ENCODE assay signal across 13 cellular contexts in genomic region chr2:234453216-234453615, GRCh38. TPM values are rescaled to one million over a fixed set of nuclear protein-coding genes. Genes with fewer than 3 reads are reported as not detected.
DNase-seq lines count a peak whose midpoint lies in the region; ATAC-seq and TF ChIP-seq lines count a peak whose summit lies in the region.
"Had no signal": no experiment of that assay in that cellular context is flagged by ENCODE, and none has a peak within 500 bp of the region (broad histone marks: within the 10 kb centered on the region; RNA-seq: fewer than 3 reads in every experiment).

No MANE protein-coding gene starts in this region.

- no peaks in the 10 kb centered on the region for H3K9me3 ChIP-seq in fibroblast of lung (ENCODE audit: control insufficient read depth, insufficient read depth, low read depth, low read length)
- H3K9me3 ChIP-seq: SJCRH30, upper lobe of left lung had no signal

- no peak overlapping the region for H3K4me2 ChIP-seq in fibroblast of lung (ENCODE audit: extremely low read depth, insufficient read depth, low read length)
- H3K4me2 ChIP-seq: KMS-11 had no signal

- peak overlapping the region; percentile 96 for H3K27ac Mint-ChIP-seq in activated naive CD4-positive, alpha-beta T cell treated with anti-CD3 and anti-CD28 coated beads for 36 hours
- H3K27ac Mint-ChIP-seq in activated T-cell treated with anti-CD3 and anti-CD28 coated beads, Interleukin-2, amount 50 U/mL, for 72 hours, result peak overlapping the region; percentile 93
- H3K27ac Mint-ChIP-seq in stimulated activated naive CD8-positive, alpha-beta T cell treated with anti-CD3 and anti-CD28 coated beads, Interleukin-15, Interleukin-2, amounts not matched to agents 100 ng/mL and 50 ng/mL, for 24 hours, result peak overlapping the region; percentile 94

- H3K79me2 ChIP-seq in fibroblast of lung (ENCODE audit: control insufficient read depth, insufficient read depth, low read length), result no peaks in the 10 kb centered on the region

- H3K4me3 Mint-ChIP-seq in activated naive CD4-positive, alpha-beta T cell treated with anti-CD3 and anti-CD28 coated beads for 36 hours, result peak overlapping the region; percentile 78
- peak overlapping the region; percentile 66 to 79 for H3K4me3 Mint-ChIP-seq in activated T-cell treated with anti-CD3 and anti-CD28 coated beads, Interleukin-2, amount 50 U/mL, for 72 hours
- peak overlapping the region; percentile 84 for H3K4me3 Mint-ChIP-seq in stimulated activated naive CD8-positive, alpha-beta T cell treated with anti-CD3 and anti-CD28 coated beads, Interleukin-15, Interleukin-2, amounts not matched to agents 100 ng/mL and 50 ng/mL, for 24 hours

- peaks cover 17% of the 10 kb centered on the region for H3K4me1 ChIP-seq in fibroblast of lung (ENCODE audit: control insufficient read depth, extremely low read depth, insufficient read depth, low read length)
- H3K4me1 ChIP-seq: upper lobe of left lung had no signal

- no peaks in the 10 kb centered on the region for H4K20me1 ChIP-seq in fibroblast of lung (ENCODE audit: control insufficient read depth, extremely low read depth, insufficient read depth, low read length)

- no peak overlapping the region for H3K9ac ChIP-seq in fibroblast of lung (ENCODE audit: insufficient read depth, low read length)
- H3K9ac ChIP-seq: KMS-11 had no signal

- CTCF ChIA-PET in activated naive CD4-positive, alpha-beta T cell treated with anti-CD3 and anti-CD28 coated beads for 36 hours (lab: Charles Lee), result interaction anchor here (0.7 to 3.5 kb wide), 8 partner anchors 11 to 164 kb away, joined by 3 to 16 read pairs (median 4); partner anchors contain the start of gene ARL4C

- intact Hi-C loops in activated naive CD4-positive, alpha-beta T cell treated with anti-CD3 and anti-CD28 coated beads for 36 hours (cut with micrococcal nuclease), result no loop called here

- H2AFZ ChIP-seq in fibroblast of lung (ENCODE audit: low read length), result no peak overlapping the region

- peaks cover 5% of the 10 kb centered on the region for H3K9me3 Mint-ChIP-seq in activated naive CD4-positive, alpha-beta T cell treated with anti-CD3 and anti-CD28 coated beads for 36 hours
- peaks cover 0 to 5% of the 10 kb centered on the region in 2 donors for H3K9me3 Mint-ChIP-seq in activated T-cell treated with anti-CD3 and anti-CD28 coated beads, Interleukin-2, amount 50 U/mL, for 72 hours
- H3K9me3 Mint-ChIP-seq in stimulated activated naive CD8-positive, alpha-beta T cell treated with anti-CD3 and anti-CD28 coated beads, Interleukin-15, Interleukin-2, amounts not matched to agents 100 ng/mL and 50 ng/mL, for 24 hours, result peaks cover 3% of the 10 kb centered on the region

- H3K4me3 ChIP-seq in fibroblast of lung (replicated peaks in 1 of 4; ENCODE audit: control extremely low read depth in 1 of 4, insufficient read depth in 1 of 4, low read depth in 3 of 4, low read length in 4 of 4), result no peak overlapping the region
- H3K4me3 ChIP-seq: SJCRH30, upper lobe of left lung had no signal

- peak; percentile 62 for DNase-seq in activated naive CD4-positive, alpha-beta T cell treated with anti-CD3 and anti-CD28 coated beads for 36 hours
- no peak for DNase-seq in activated naive CD4-positive, alpha-beta T cell treated with Interleukin-2 at 50 U/mL for 16 hours
- DNase-seq in activated T-cell treated with anti-CD3 and anti-CD28 coated beads, Interleukin-2, amount 50 U/mL, for 72 hours, result peak; percentile 34 to 49
- DNase-seq in fibroblast of lung (ENCODE audit: low read depth in 2 of 2) (peak in 1 of 2 donors; percentile 40), NCI-H2227 treated with DMSO at 0.1 percent for 48 hours (lab: John Stamatoyannopoulos, UW) (no peak)
- DNase-seq: NCI-H187 treated with DMSO at 0.1 percent for 48 hours, NCI-H774, SJCRH30, upper lobe of left lung had no signal

- no peaks in the 10 kb centered on the region for H3K36me3 ChIP-seq in fibroblast of lung (ENCODE audit: control insufficient read depth, insufficient read depth, low read length)
- H3K36me3 ChIP-seq: SJCRH30, upper lobe of left lung had no signal

- ATAC-seq in activated T-cell treated with anti-CD3 and anti-CD28 coated beads, Interleukin-2, amount 50 U/mL, for 72 hours (replicated peaks in 1 of 2), result peak; percentile 42 to 54
- ATAC-seq in HG02678 (IDR thresholded peaks at IDR 0.05; ENCODE audit: unreplicated experiment) (no peak), HG03159 (IDR thresholded peaks at IDR 0.05; ENCODE audit: unreplicated experiment) (no peak)

- no peak for TF ChIP-seq CTCF in fibroblast of lung (conservative IDR thresholded peaks at IDR 0.05 in 1 of 2, IDR thresholded peaks at IDR 0.05 in 1 of 2; ENCODE audit: low read depth in 1 of 2, low read length in 2 of 2)

- no peaks in the 10 kb centered on the region for H3K27me3 Mint-ChIP-seq in activated naive CD4-positive, alpha-beta T cell treated with anti-CD3 and anti-CD28 coated beads for 36 hours (ENCODE audit: low read depth)
- H3K27me3 Mint-ChIP-seq in activated T-cell treated with anti-CD3 and anti-CD28 coated beads, Interleukin-2, amount 50 U/mL, for 72 hours (ENCODE audit: low read depth), result no peaks in the 10 kb centered on the region
- no peaks in the 10 kb centered on the region for H3K27me3 Mint-ChIP-seq in stimulated activated naive CD8-positive, alpha-beta T cell treated with anti-CD3 and anti-CD28 coated beads, Interleukin-15, Interleukin-2, amounts not matched to agents 100 ng/mL and 50 ng/mL, for 24 hours

- peaks cover 7% of the 10 kb centered on the region for H3K36me3 Mint-ChIP-seq in activated naive CD4-positive, alpha-beta T cell treated with anti-CD3 and anti-CD28 coated beads for 36 hours (ENCODE audit: low read depth)
- peaks cover 11 to 15% of the 10 kb centered on the region in 2 donors for H3K36me3 Mint-ChIP-seq in activated T-cell treated with anti-CD3 and anti-CD28 coated beads, Interleukin-2, amount 50 U/mL, for 72 hours (ENCODE audit: insufficient read depth in 2 of 2)
- H3K36me3 Mint-ChIP-seq in stimulated activated naive CD8-positive, alpha-beta T cell treated with anti-CD3 and anti-CD28 coated beads, Interleukin-15, Interleukin-2, amounts not matched to agents 100 ng/mL and 50 ng/mL, for 24 hours (ENCODE audit: low read depth), result peaks cover 4% of the 10 kb centered on the region

- H3K27ac ChIP-seq in fibroblast of lung (ENCODE audit: insufficient read depth, low read length), result peak overlapping the region; percentile 84
- H3K27ac ChIP-seq: KMS-11, SJCRH30, upper lobe of left lung had no signal

- peaks cover 66% of the 10 kb centered on the region for H3K4me1 Mint-ChIP-seq in activated naive CD4-positive, alpha-beta T cell treated with anti-CD3 and anti-CD28 coated beads for 36 hours (ENCODE audit: low read depth)
- peaks cover 93% of the 10 kb centered on the region for H3K4me1 Mint-ChIP-seq in activated T-cell treated with anti-CD3 and anti-CD28 coated beads, Interleukin-2, amount 50 U/mL, for 72 hours (ENCODE audit: low read depth)
- peaks cover 85% of the 10 kb centered on the region for H3K4me1 Mint-ChIP-seq in stimulated activated naive CD8-positive, alpha-beta T cell treated with anti-CD3 and anti-CD28 coated beads, Interleukin-15, Interleukin-2, amounts not matched to agents 100 ng/mL and 50 ng/mL, for 24 hours (ENCODE audit: low read depth)

- no peaks in the 10 kb centered on the region for H3K27me3 ChIP-seq in fibroblast of lung (ENCODE audit: control insufficient read depth, insufficient read depth, low read length)
- H3K27me3 ChIP-seq: SJCRH30, upper lobe of left lung had no signal

RNA-seq across cellular contexts. Expression of gene ARL4C, which starts 43.7 kb away (rescaled TPM):
- total RNA-seq in activated naive CD4-positive, alpha-beta T cell treated with anti-CD3 and anti-CD28 coated beads for 36 hours, result 10 to 100 TPM; 24.2 to 24.9 TPM
- total RNA-seq in activated T-cell treated with anti-CD3 and anti-CD28 coated beads, Interleukin-2, amount 50 U/mL, for 72 hours, result 10 to 100 TPM; 52.9 to 53.7 TPM
- 50.6 and 80.9 TPM in 2 replicates for total RNA-seq in fibroblast of lung
- polyA plus RNA-seq in fibroblast of lung, result 23.2 and 45.5 TPM in 2 replicates
- polyA plus RNA-seq in fibroblast of lung (2012), result 27.3 and 58.5 TPM in 2 replicates
- polyA minus RNA-seq in fibroblast of lung (ENCODE audit: low replicate concordance), result 7.7 and 21.0 TPM in 2 replicates

Comparison
In these comparisons a context has a peak if more than half of its experiments do, and no peak if none do; other contexts are left out.
1. DNase-seq: peak in activated naive CD4-positive, alpha-beta T cell treated with anti-CD3 and anti-CD28 coated beads for 36 hours (single experiment) and activated T-cell treated with anti-CD3 and anti-CD28 coated beads, Interleukin-2, amount 50 U/mL, for 72 hours (2 of 2); none in activated naive CD4-positive, alpha-beta T cell treated with Interleukin-2 at 50 U/mL for 16 hours (single experiment) and NCI-H2227 treated with DMSO at 0.1 percent for 48 hours (single experiment).
2. ATAC-seq: peak in activated T-cell treated with anti-CD3 and anti-CD28 coated beads, Interleukin-2, amount 50 U/mL, for 72 hours (2 of 2); none in HG02678 (single experiment) and HG03159 (single experiment).
3. Peak in every context shown above with its lines, with median percentiles within 50 percentile points of each other: H3K27ac Mint-ChIP-seq and H3K4me3 Mint-ChIP-seq.